Comparison of ENCODE assay signal across 1 cellular context in genomic region chr9:137387034-137387890, GRCh38.
TF ChIP-seq lines count a peak whose summit lies in the region.

No MANE protein-coding gene starts in this region.

TF ChIP-seq in K562, 482 proteins besides CTCF, POLR2A, EP300 and RAD21:
- 0 out of 2 replicates have a peak, but pooled peaks have one; percentile 21 for TF ChIP-seq POLR2G (IDR thresholded peaks at IDR 0.05; ENCODE audit: low read depth, low read length)
- TF ChIP-seq HEY1 (CRISPR knock-in tag; IDR thresholded peaks at IDR 0.05; ENCODE audit: borderline replicate concordance): no peak
